In the genomic region with DNA sequence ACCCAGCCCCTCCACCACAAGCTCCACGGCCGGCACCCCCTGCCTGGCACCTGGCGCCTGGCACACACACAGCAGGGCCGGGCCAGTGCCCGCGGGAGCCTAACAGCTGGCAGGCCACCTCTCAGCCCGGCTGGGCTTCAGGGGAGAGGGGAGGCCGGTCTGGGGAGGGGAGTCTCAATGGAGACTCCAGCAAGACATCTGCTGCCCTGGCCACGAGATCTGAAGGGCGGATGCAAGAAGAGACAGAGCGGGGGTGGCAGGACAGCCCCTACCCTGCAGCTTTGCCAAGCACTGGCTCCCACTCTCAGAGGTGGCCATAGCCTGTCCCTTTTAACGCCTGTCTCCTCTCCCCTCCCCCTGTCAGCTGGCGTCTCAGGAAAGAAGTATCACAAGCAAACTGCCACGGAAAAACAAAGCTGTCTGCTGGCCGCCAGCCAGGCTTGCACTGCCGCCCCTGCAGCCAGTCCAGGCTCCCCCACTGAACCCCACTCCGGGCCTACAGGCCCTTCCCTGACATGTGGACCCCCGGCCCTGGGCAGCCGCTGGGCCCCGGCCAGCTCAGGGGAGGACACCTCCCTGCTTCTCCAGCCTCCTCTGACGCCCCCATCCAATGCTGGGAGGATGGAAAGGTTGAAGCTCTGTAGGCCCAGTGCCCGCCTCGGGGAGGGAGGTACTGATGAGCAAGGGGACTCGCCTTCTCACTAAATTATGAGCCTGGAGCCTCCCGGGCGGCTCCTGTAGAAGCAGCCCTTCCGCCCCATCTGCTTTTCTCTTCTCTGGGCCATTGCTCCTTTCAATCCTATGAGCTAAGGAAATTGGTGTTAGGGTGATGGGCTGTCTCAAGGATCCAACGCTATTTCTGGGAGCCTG, we compare ENCODE assay signal across 1 cellular context.
TF ChIP-seq lines count a peak whose summit lies in the region.

No MANE protein-coding gene starts in this region.

TF ChIP-seq in liver, 16 proteins besides CTCF, POLR2A, EP300 and RAD21 (continued from another document):
- TF ChIP-seq, protein P1, sequence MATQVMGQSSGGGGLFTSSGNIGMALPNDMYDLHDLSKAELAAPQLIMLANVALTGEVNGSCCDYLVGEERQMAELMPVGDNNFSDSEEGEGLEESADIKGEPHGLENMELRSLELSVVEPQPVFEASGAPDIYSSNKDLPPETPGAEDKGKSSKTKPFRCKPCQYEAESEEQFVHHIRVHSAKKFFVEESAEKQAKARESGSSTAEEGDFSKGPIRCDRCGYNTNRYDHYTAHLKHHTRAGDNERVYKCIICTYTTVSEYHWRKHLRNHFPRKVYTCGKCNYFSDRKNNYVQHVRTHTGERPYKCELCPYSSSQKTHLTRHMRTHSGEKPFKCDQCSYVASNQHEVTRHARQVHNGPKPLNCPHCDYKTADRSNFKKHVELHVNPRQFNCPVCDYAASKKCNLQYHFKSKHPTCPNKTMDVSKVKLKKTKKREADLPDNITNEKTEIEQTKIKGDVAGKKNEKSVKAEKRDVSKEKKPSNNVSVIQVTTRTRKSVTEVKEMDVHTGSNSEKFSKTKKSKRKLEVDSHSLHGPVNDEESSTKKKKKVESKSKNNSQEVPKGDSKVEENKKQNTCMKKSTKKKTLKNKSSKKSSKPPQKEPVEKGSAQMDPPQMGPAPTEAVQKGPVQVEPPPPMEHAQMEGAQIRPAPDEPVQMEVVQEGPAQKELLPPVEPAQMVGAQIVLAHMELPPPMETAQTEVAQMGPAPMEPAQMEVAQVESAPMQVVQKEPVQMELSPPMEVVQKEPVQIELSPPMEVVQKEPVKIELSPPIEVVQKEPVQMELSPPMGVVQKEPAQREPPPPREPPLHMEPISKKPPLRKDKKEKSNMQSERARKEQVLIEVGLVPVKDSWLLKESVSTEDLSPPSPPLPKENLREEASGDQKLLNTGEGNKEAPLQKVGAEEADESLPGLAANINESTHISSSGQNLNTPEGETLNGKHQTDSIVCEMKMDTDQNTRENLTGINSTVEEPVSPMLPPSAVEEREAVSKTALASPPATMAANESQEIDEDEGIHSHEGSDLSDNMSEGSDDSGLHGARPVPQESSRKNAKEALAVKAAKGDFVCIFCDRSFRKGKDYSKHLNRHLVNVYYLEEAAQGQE (IDR thresholded peaks at IDR 0.05), result no peak
- TF ChIP-seq SP1 (IDR thresholded peaks at IDR 0.05) (no peak), GABPA (IDR thresholded peaks at IDR 0.05 in 1 of 2, conservative IDR thresholded peaks at IDR 0.05 in 1 of 2) (no peak), RXRA (IDR thresholded peaks at IDR 0.05) (no peak), HNF4A (conservative IDR thresholded peaks at IDR 0.05) (no peak), HNF4G (IDR thresholded peaks at IDR 0.05) (no peak), NR2F2 (IDR thresholded peaks at IDR 0.05) (no peak), TAF1 (conservative IDR thresholded peaks at IDR 0.05) (no peak), FOXA1 (IDR thresholded peaks at IDR 0.05) (no peak), EGR1 (IDR thresholded peaks at IDR 0.05; ENCODE audit: low read depth in 2 of 2) (no peak), JUND (IDR thresholded peaks at IDR 0.05) (no peak)
- TF ChIP-seq, protein P2, sequence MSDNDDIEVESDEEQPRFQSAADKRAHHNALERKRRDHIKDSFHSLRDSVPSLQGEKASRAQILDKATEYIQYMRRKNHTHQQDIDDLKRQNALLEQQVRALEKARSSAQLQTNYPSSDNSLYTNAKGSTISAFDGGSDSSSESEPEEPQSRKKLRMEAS (IDR thresholded peaks at IDR 0.05), result no peak
- TF ChIP-seq, protein P3, sequence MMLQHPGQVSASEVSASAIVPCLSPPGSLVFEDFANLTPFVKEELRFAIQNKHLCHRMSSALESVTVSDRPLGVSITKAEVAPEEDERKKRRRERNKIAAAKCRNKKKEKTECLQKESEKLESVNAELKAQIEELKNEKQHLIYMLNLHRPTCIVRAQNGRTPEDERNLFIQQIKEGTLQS (IDR thresholded peaks at IDR 0.05), result no peak
TF ChIP-seq in liver: peak in this region for 0.
